17 cellular contexts compared by ENCODE assay signal in the genomic region with DNA sequence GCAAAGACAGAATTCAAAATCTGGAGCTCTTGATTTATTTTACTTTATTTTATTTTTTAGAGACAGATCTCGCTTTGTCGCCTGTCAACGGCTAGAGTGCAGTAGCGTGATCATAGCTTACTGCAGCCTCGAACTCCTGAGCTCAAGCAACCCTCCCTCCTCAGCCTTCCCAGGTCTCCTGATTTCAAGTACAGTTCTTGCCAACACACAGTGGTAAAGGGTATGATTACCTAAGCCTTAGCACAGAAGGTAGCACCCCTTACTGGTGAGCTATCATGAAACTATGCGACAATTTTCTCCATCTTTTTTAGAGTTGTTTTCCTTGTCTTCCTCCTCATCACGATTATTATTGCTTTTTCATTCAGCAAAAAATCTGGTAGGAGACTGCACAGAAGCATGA.
A peak's percentile ranks its signal among the peaks of the same experiment; 100 is the strongest.
DNase-seq lines count a peak whose midpoint lies in the region; ATAC-seq lines count a peak whose summit lies in the region.
"Had no signal": no experiment of that assay in that cellular context is flagged by ENCODE, and none has a peak within 500 bp of the region (broad histone marks: within the 10 kb centered on the region; RNA-seq: fewer than 3 reads in every experiment).

No MANE protein-coding gene starts in this region.

- H3K27me3 ChIP-seq in aorta (ENCODE audit: control insufficient read depth in 1 of 2, insufficient read depth in 2 of 2, low read length in 1 of 2), result no peaks in the 10 kb centered on the region

- H3K4me3 ChIP-seq in aorta (ENCODE audit: low read length in 2 of 2), result peak overlapping the region; percentile 79 to 98
- H3K4me3 ChIP-seq: K562 had no signal

- H3K9me3 ChIP-seq in T-helper 17 cell (ENCODE audit: control insufficient read depth, low read length, poor library complexity, severe bottlenecking), result no peaks in the 10 kb centered on the region
- H3K9me3 ChIP-seq in aorta (ENCODE audit: control insufficient read depth, low read length), result no peaks in the 10 kb centered on the region

- DNase-seq in activated naive CD4-positive, alpha-beta T cell treated with anti-CD3 and anti-CD28 coated beads, Interleukin-2, amount 50 U/mL, for 72 hours (ENCODE audit: low spot score in 2 of 2), result no peak
- DNase-seq in T-helper 17 cell (no peak), kidney tubule cell (ENCODE audit: low spot score) (peak; percentile 20), aorta (no peak), T1000 (lab: John Stamatoyannopoulos, UW) (no peak)
- DNase-seq: DMS53; effector CD4-positive, alpha-beta T cell; H9; NCI-H187; PC-3; right cardiac atrium; SHP77; substantia nigra had no signal

- H3K27ac ChIP-seq in aorta (ENCODE audit: low read depth in 1 of 2, low read length in 2 of 2), result peak overlapping the region in 1 of 2 donors; percentile 96

- no peaks in the 10 kb centered on the region for H3K36me3 ChIP-seq in aorta (ENCODE audit: control insufficient read depth in 1 of 2, insufficient read depth in 2 of 2, low read length in 1 of 2)

- WGBS in aorta, 2 donors, result 74 to 75% methylated on average over 7 of the region's 7 CpGs

- no peaks in the 10 kb centered on the region for H3K4me1 ChIP-seq in aorta (ENCODE audit: control insufficient read depth in 1 of 2, insufficient read depth in 2 of 2, low read length in 2 of 2)

- no peak overlapping the region for H3K27ac Mint-ChIP-seq in activated naive CD4-positive, alpha-beta T cell treated with anti-CD3 and anti-CD28 coated beads, Interleukin-2, amount 50 U/mL, for 24 hours
- peak overlapping the region in 1 of 2 donors; percentile 73 for H3K27ac Mint-ChIP-seq in activated naive CD4-positive, alpha-beta T cell treated with anti-CD3 and anti-CD28 coated beads, Interleukin-2, amount 50 U/mL, for 72 hours
- peak overlapping the region; percentile 63 for H3K27ac Mint-ChIP-seq in T-helper 17 cell
- H3K27ac Mint-ChIP-seq: H9, WTC11 had no signal

- H3K27me3 Mint-ChIP-seq in activated naive CD4-positive, alpha-beta T cell treated with anti-CD3 and anti-CD28 coated beads, Interleukin-2, amount 50 U/mL, for 24 hours, result no peaks in the 10 kb centered on the region
- H3K27me3 Mint-ChIP-seq in T-helper 17 cell, result no peaks in the 10 kb centered on the region

- H3K36me3 Mint-ChIP-seq in activated naive CD4-positive, alpha-beta T cell treated with anti-CD3 and anti-CD28 coated beads, Interleukin-2, amount 50 U/mL, for 24 hours, result no peaks in the 10 kb centered on the region
- no peaks in the 10 kb centered on the region for H3K36me3 Mint-ChIP-seq in activated naive CD4-positive, alpha-beta T cell treated with anti-CD3 and anti-CD28 coated beads, Interleukin-2, amount 50 U/mL, for 72 hours
- peaks cover 4% of the 10 kb centered on the region for H3K36me3 Mint-ChIP-seq in T-helper 17 cell (ENCODE audit: low read depth)
- H3K36me3 Mint-ChIP-seq: WTC11 had no signal

- no peak for ATAC-seq in activated naive CD4-positive, alpha-beta T cell treated with anti-CD3 and anti-CD28 coated beads, Interleukin-2, amount 50 U/mL, for 72 hours
- ATAC-seq in T-helper 17 cell, result no peak
- no peak for ATAC-seq in aorta (ENCODE audit: low FRiP score)
- ATAC-seq in HG02852 (IDR thresholded peaks at IDR 0.05; ENCODE audit: unreplicated experiment), result no peak
- ATAC-seq: K562, PC-3, WTC11 had no signal

- peaks cover 25% of the 10 kb centered on the region for H3K4me1 Mint-ChIP-seq in activated naive CD4-positive, alpha-beta T cell treated with anti-CD3 and anti-CD28 coated beads, Interleukin-2, amount 50 U/mL, for 24 hours
- peaks cover 10% of the 10 kb centered on the region for H3K4me1 Mint-ChIP-seq in T-helper 17 cell

- H3K9me3 Mint-ChIP-seq in activated naive CD4-positive, alpha-beta T cell treated with anti-CD3 and anti-CD28 coated beads, Interleukin-2, amount 50 U/mL, for 24 hours, result no peaks in the 10 kb centered on the region
- H3K9me3 Mint-ChIP-seq in activated naive CD4-positive, alpha-beta T cell treated with anti-CD3 and anti-CD28 coated beads, Interleukin-2, amount 50 U/mL, for 72 hours, result no peaks in the 10 kb centered on the region
- H3K9me3 Mint-ChIP-seq: H9 had no signal

- intact Hi-C loops in aorta (cut with DNase I), result loop anchor here (10.0 kb wide), 1 partner anchor 480 kb away; no protein-coding TSS in a partner anchor

- peak overlapping the region; percentile 77 for H3K4me3 Mint-ChIP-seq in activated naive CD4-positive, alpha-beta T cell treated with anti-CD3 and anti-CD28 coated beads, Interleukin-2, amount 50 U/mL, for 24 hours
- H3K4me3 Mint-ChIP-seq in T-helper 17 cell, result peak overlapping the region; percentile 71
- H3K4me3 Mint-ChIP-seq: H9, WTC11 had no signal
